Comparison of ENCODE assay signal across 9 cellular contexts in genomic region chr1:30191154-30191702, GRCh38.
DNase-seq lines count a peak whose midpoint lies in the region; ATAC-seq lines count a peak whose summit lies in the region.
"Had no signal": no experiment of that assay in that cellular context is flagged by ENCODE, and none has a peak within 500 bp of the region (broad histone marks: within the 10 kb centered on the region; RNA-seq: fewer than 3 reads in every experiment).

No MANE protein-coding gene starts in this region.

- DNase-seq in AG08395 (ENCODE audit: low spot score) (peak; percentile 81), LoVo (ENCODE audit: low spot score) (peak; percentile 5), kidney tubule cell (ENCODE audit: low spot score) (peak; percentile 37), SKM-1 (lab: John Stamatoyannopoulos, UW; ENCODE audit: unreplicated experiment) (no peak)
- DNase-seq in activated T-helper 1 cell treated with anti-CD3 and anti-CD28 coated beads, Interleukin-12 subunit alpha, Interleukin-12 subunit beta, Interleukin-2, Interleukin-4 antibody, amounts not matched to agents 30 ng/mL and 10 ng/mL and 1 ng/mL, durations not matched to agents 14 hours and 24 hours and 36 hours (ENCODE audit: low spot score), result peak; percentile 53

- intact Hi-C loops in activated T-helper 1 cell treated with anti-CD3 and anti-CD28 coated beads, Interleukin-12 subunit alpha, Interleukin-12 subunit beta, Interleukin-2, Interleukin-4 antibody, amounts not matched to agents 30 ng/mL and 10 ng/mL and 1 ng/mL, durations not matched to agents 14 hours and 24 hours and 36 hours (cut with micrococcal nuclease), result no loop called here

- H3K4me1 Mint-ChIP-seq in activated T-helper 1 cell treated with anti-CD3 and anti-CD28 coated beads, Interleukin-12 subunit alpha, Interleukin-12 subunit beta, Interleukin-2, Interleukin-4 antibody, amounts not matched to agents 30 ng/mL and 10 ng/mL and 1 ng/mL, durations not matched to agents 14 hours and 24 hours and 36 hours (ENCODE audit: low read depth), result peaks cover 31% of the 10 kb centered on the region
- H3K4me1 Mint-ChIP-seq: neural crest cell had no signal

- peak overlapping the region; percentile 65 for H3K27ac Mint-ChIP-seq in activated T-helper 1 cell treated with anti-CD3 and anti-CD28 coated beads, Interleukin-12 subunit alpha, Interleukin-12 subunit beta, Interleukin-2, Interleukin-4 antibody, amounts not matched to agents 30 ng/mL and 10 ng/mL and 1 ng/mL, durations not matched to agents 14 hours and 24 hours and 36 hours

- no peaks in the 10 kb centered on the region for H3K36me3 Mint-ChIP-seq in activated T-helper 1 cell treated with anti-CD3 and anti-CD28 coated beads, Interleukin-12 subunit alpha, Interleukin-12 subunit beta, Interleukin-2, Interleukin-4 antibody, amounts not matched to agents 30 ng/mL and 10 ng/mL and 1 ng/mL, durations not matched to agents 14 hours and 24 hours and 36 hours (ENCODE audit: low read depth)

- no peak for ATAC-seq in GM21526 (IDR thresholded peaks at IDR 0.05; ENCODE audit: low FRiP score, unreplicated experiment)
- ATAC-seq in GM19035 (IDR thresholded peaks at IDR 0.05; ENCODE audit: unreplicated experiment), result no peak
- ATAC-seq in HG02610 (IDR thresholded peaks at IDR 0.05; ENCODE audit: unreplicated experiment), result no peak

- H3K4me3 Mint-ChIP-seq in activated T-helper 1 cell treated with anti-CD3 and anti-CD28 coated beads, Interleukin-12 subunit alpha, Interleukin-12 subunit beta, Interleukin-2, Interleukin-4 antibody, amounts not matched to agents 30 ng/mL and 10 ng/mL and 1 ng/mL, durations not matched to agents 14 hours and 24 hours and 36 hours, result peak overlapping the region; percentile 11
- H3K4me3 Mint-ChIP-seq: neural crest cell had no signal

- H3K9me3 Mint-ChIP-seq in activated T-helper 1 cell treated with anti-CD3 and anti-CD28 coated beads, Interleukin-12 subunit alpha, Interleukin-12 subunit beta, Interleukin-2, Interleukin-4 antibody, amounts not matched to agents 30 ng/mL and 10 ng/mL and 1 ng/mL, durations not matched to agents 14 hours and 24 hours and 36 hours, result no peaks in the 10 kb centered on the region
- H3K9me3 Mint-ChIP-seq: neural crest cell had no signal

- H3K27me3 Mint-ChIP-seq in activated T-helper 1 cell treated with anti-CD3 and anti-CD28 coated beads, Interleukin-12 subunit alpha, Interleukin-12 subunit beta, Interleukin-2, Interleukin-4 antibody, amounts not matched to agents 30 ng/mL and 10 ng/mL and 1 ng/mL, durations not matched to agents 14 hours and 24 hours and 36 hours (ENCODE audit: insufficient read depth), result peaks cover 5% of the 10 kb centered on the region
